ENCODE assay signal across 8 cellular contexts in the genomic region with DNA sequence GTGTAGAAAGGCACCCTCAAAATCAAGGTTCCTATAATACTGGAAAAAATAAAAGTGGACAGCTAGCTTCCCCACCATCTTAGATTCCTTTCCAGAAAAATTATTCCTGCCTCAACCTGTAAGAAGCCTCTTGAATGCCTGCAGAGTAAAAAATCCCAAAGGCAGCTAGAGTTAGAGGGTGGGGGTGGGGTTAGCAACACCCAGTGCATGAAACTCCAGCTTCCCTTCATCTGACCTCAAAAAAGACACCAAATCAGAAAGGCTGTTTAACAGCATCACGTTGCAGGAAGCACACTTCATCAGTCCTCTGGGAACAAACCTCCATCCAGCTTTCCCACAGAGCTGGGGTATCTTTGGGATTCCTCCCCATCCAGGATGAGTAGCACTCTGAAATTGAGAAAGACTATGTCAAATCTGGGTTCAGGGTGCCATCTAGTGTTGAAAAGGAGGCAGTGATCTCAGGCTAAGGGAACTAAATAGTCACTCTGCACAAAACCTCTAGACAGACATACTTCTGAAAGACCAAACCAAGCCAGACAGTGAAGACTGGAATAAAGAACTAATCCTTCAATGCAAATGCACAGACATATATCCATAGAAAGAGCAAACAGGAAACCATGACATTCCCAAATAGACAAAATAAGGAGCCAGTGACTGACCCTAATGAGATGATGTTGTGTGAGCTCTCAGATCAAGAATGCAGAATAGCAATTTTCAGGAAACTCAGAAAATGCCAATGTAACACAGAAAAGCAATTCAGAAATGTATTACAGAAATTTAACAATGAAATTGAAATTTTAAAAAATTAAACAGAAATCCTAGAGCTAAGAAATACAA.
DNase-seq lines count a peak whose midpoint lies in the region; ATAC-seq and TF ChIP-seq lines count a peak whose summit lies in the region.

No MANE protein-coding gene starts in this region.

- H3K9ac ChIP-seq in HCT116 (ENCODE audit: low read length), result no peak overlapping the region

- peaks cover 5% of the 10 kb centered on the region for H3K9me3 Mint-ChIP-seq in activated naive CD4-positive, alpha-beta T cell treated with anti-CD3 and anti-CD28 coated beads, Interleukin-2, amount 10 ng/mL, durations not matched to agents 7 days and 5 days

- TF ChIP-seq CTCF in HCT116 (IDR thresholded peaks at IDR 0.05 in 2 of 3, conservative IDR thresholded peaks at IDR 0.05 in 1 of 3; ENCODE audit: borderline replicate concordance in 1 of 3, insufficient read depth in 1 of 3, low read depth in 2 of 3, low read length in 2 of 3) (peak; percentile 54 to 63 (median 63); a peak in 5 of 6 replicates), right atrium auricular region (IDR thresholded peaks at IDR 0.05) (peak; percentile 31 to 62)

- H3K4me3 Mint-ChIP-seq in activated naive CD4-positive, alpha-beta T cell treated with anti-CD3 and anti-CD28 coated beads, Interleukin-2, amount 10 ng/mL, durations not matched to agents 7 days and 5 days, result no peak overlapping the region

- H3K4me3 ChIP-seq in HCT116 (replicated peaks in 1 of 2; ENCODE audit: low read depth in 1 of 2, low read length in 2 of 2), result no peak overlapping the region
- no peak overlapping the region for H3K4me3 ChIP-seq in right atrium auricular region

- no peak overlapping the region for H3K27ac Mint-ChIP-seq in activated naive CD4-positive, alpha-beta T cell treated with anti-CD3 and anti-CD28 coated beads, Interleukin-2, amount 10 ng/mL, durations not matched to agents 7 days and 5 days

- POLR2A ChIA-PET in HCT116 (lab: Charles Lee), result interaction anchor here (0.6 kb wide), 1 partner anchor 229 kb away, joined by 3 read pairs; no protein-coding TSS in a partner anchor

- intact Hi-C loops in HCT116 (cut with micrococcal nuclease), result loop anchor here (5.0 kb wide), 1 partner anchor 635 kb away; no protein-coding TSS in a partner anchor

- no peaks in the 10 kb centered on the region for H4K20me1 ChIP-seq in HCT116 (ENCODE audit: insufficient read depth)

- no peaks in the 10 kb centered on the region for H3K27me3 Mint-ChIP-seq in activated naive CD4-positive, alpha-beta T cell treated with anti-CD3 and anti-CD28 coated beads, Interleukin-2, amount 10 ng/mL, durations not matched to agents 7 days and 5 days

- no peak overlapping the region for H2AFZ ChIP-seq in HCT116 (ENCODE audit: low read depth, low read length, poor library complexity, severe bottlenecking)

- TF ChIP-seq POLR2A in HCT116 (IDR thresholded peaks at IDR 0.05; ENCODE audit: borderline replicate concordance, extremely low read depth, insufficient read depth, insufficient read length), result no peak

- no peaks in the 10 kb centered on the region for H3K36me3 ChIP-seq in HCT116 (ENCODE audit: control insufficient read depth in 1 of 2, insufficient read depth in 2 of 2, low read length in 2 of 2)
- no peaks in the 10 kb centered on the region for H3K36me3 ChIP-seq in right atrium auricular region

- no peaks in the 10 kb centered on the region for H3K9me2 ChIP-seq in HCT116 (ENCODE audit: insufficient read depth)

- peaks cover 3% of the 10 kb centered on the region for H3K4me1 Mint-ChIP-seq in activated naive CD4-positive, alpha-beta T cell treated with anti-CD3 and anti-CD28 coated beads, Interleukin-2, amount 10 ng/mL, durations not matched to agents 7 days and 5 days

- ATAC-seq in HCT116, result peak; percentile 72
- no peak for ATAC-seq in GM21423 (IDR thresholded peaks at IDR 0.05; ENCODE audit: unreplicated experiment)

- H3K27me3 ChIP-seq in HCT116 (ENCODE audit: insufficient read depth, low read length), result no peaks in the 10 kb centered on the region
- no peaks in the 10 kb centered on the region for H3K27me3 ChIP-seq in right atrium auricular region

- CTCF ChIA-PET in activated naive CD4-positive, alpha-beta T cell treated with anti-CD3 and anti-CD28 coated beads, Interleukin-2, amount 10 ng/mL, durations not matched to agents 7 days and 5 days (lab: Charles Lee), result interaction anchor here (0.7 to 1.4 kb wide), 4 partner anchors 11 to 484 kb away, joined by 3 read pairs; no protein-coding TSS in a partner anchor
- CTCF ChIA-PET in HCT116 (lab: Charles Lee), result interaction anchor here (0.9 to 1.6 kb wide), 4 partner anchors 10 to 437 kb away, joined by 3 to 6 read pairs (median 4); no protein-coding TSS in a partner anchor

- H3K4me1 ChIP-seq in HCT116 (ENCODE audit: control insufficient read depth in 1 of 2, insufficient read depth in 2 of 2, low read length in 2 of 2) (no peaks in the 10 kb centered on the region), right atrium auricular region (no peaks in the 10 kb centered on the region)

- H3K36me3 Mint-ChIP-seq in activated naive CD4-positive, alpha-beta T cell treated with anti-CD3 and anti-CD28 coated beads, Interleukin-2, amount 10 ng/mL, durations not matched to agents 7 days and 5 days, result peaks cover 8% of the 10 kb centered on the region

- no peak overlapping the region for H3K4me2 ChIP-seq in HCT116 (ENCODE audit: low read length)

- RAD21 ChIA-PET in HCT116 (lab: Charles Lee; ENCODE audit: low non-redundant PET in 1 of 2, low total read pairs in 2 of 2, uncharacterized antibody in 2 of 2, unreplicated experiment in 2 of 2), result interaction anchor here in 1 of 2 experiments (0.6 kb wide), 2 partner anchors 57 to 289 kb away, joined by 3 read pairs; no protein-coding TSS in a partner anchor

- BruUV-seq in HCT116 (replicated peaks; lab: Mats Ljungman, UMichigan), result no TSS peak

- H3K9me3 ChIP-seq in HCT116 (ENCODE audit: control insufficient read depth in 1 of 2, insufficient read depth in 1 of 2, low read depth in 1 of 2, low read length in 2 of 2) (no peaks in the 10 kb centered on the region), right atrium auricular region (peaks cover 0 to 30% of the 10 kb centered on the region in 2 donors)

- H3K79me2 ChIP-seq in HCT116 (ENCODE audit: insufficient read depth, low read length), result no peaks in the 10 kb centered on the region

- H3K27ac ChIP-seq in HCT116 (ENCODE audit: low read depth, low read length) (no peak overlapping the region), right atrium auricular region (no peak overlapping the region)

- TF ChIP-seq RAD21 in HCT116 (IDR thresholded peaks at IDR 0.05; ENCODE audit: low read depth), result peak; percentile 63

- DNase-seq in activated naive CD4-positive, alpha-beta T cell treated with anti-CD3 and anti-CD28 coated beads, Interleukin-2, amount 10 ng/mL, durations not matched to agents 7 days and 5 days, result peak; percentile 25
- no peak for DNase-seq in activated naive CD4-positive, alpha-beta T cell (lab: John Stamatoyannopoulos, UW)
- DNase-seq in HCT116 (ENCODE audit: low read depth, low spot score) (peak; percentile 3), NCI-H146 treated with DMSO at 0.1 percent for 48 hours (lab: John Stamatoyannopoulos, UW; ENCODE audit: unreplicated experiment) (peak; percentile 0), right atrium auricular region (ENCODE audit: low spot score) (no peak), superior temporal gyrus (ENCODE audit: extremely low spot score) (peak; percentile 7)
- DNase-seq in activated T-cell treated with anti-CD3 and anti-CD28 coated beads, Interleukin-2, amount 50 U/mL, for 1 hour, result peak; percentile 16

TF ChIP-seq in HCT116, 20 proteins besides CTCF, POLR2A, EP300 and RAD21 (continues in another document):
- TF ChIP-seq POLR2AphosphoS5 (IDR thresholded peaks at IDR 0.05; ENCODE audit: low read depth, low read length) (no peak), SP1 (IDR thresholded peaks at IDR 0.05; ENCODE audit: low read depth) (no peak), SIN3A (IDR thresholded peaks at IDR 0.05; ENCODE audit: low read depth) (no peak), ZFX (IDR thresholded peaks at IDR 0.05) (no peak), JUND (IDR thresholded peaks at IDR 0.05) (no peak), ELF1 (IDR thresholded peaks at IDR 0.05; ENCODE audit: borderline replicate concordance, low read depth) (no peak), CBX3 (IDR thresholded peaks at IDR 0.05; ENCODE audit: low read depth) (no peak), EZH2phosphoT487 (IDR thresholded peaks at IDR 0.05; ENCODE audit: borderline replicate concordance) (no peak), YY1 (IDR thresholded peaks at IDR 0.05; ENCODE audit: extremely low read depth, insufficient replicate concordance, low read depth, low read length) (no peak), FOSL1 (IDR thresholded peaks at IDR 0.05; ENCODE audit: low read depth) (no peak), EZH2 (IDR thresholded peaks at IDR 0.05) (no peak), ZNF274 (IDR thresholded peaks at IDR 0.05; ENCODE audit: low read depth, low read length) (no peak), EGR1 (IDR thresholded peaks at IDR 0.05; ENCODE audit: low read depth) (no peak)
- TF ChIP-seq, protein P1, sequence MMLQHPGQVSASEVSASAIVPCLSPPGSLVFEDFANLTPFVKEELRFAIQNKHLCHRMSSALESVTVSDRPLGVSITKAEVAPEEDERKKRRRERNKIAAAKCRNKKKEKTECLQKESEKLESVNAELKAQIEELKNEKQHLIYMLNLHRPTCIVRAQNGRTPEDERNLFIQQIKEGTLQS (IDR thresholded peaks at IDR 0.05), result no peak
- TF ChIP-seq, protein P2, sequence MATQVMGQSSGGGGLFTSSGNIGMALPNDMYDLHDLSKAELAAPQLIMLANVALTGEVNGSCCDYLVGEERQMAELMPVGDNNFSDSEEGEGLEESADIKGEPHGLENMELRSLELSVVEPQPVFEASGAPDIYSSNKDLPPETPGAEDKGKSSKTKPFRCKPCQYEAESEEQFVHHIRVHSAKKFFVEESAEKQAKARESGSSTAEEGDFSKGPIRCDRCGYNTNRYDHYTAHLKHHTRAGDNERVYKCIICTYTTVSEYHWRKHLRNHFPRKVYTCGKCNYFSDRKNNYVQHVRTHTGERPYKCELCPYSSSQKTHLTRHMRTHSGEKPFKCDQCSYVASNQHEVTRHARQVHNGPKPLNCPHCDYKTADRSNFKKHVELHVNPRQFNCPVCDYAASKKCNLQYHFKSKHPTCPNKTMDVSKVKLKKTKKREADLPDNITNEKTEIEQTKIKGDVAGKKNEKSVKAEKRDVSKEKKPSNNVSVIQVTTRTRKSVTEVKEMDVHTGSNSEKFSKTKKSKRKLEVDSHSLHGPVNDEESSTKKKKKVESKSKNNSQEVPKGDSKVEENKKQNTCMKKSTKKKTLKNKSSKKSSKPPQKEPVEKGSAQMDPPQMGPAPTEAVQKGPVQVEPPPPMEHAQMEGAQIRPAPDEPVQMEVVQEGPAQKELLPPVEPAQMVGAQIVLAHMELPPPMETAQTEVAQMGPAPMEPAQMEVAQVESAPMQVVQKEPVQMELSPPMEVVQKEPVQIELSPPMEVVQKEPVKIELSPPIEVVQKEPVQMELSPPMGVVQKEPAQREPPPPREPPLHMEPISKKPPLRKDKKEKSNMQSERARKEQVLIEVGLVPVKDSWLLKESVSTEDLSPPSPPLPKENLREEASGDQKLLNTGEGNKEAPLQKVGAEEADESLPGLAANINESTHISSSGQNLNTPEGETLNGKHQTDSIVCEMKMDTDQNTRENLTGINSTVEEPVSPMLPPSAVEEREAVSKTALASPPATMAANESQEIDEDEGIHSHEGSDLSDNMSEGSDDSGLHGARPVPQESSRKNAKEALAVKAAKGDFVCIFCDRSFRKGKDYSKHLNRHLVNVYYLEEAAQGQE (IDR thresholded peaks at IDR 0.05; ENCODE audit: low read depth), result no peak

Comparison
In these comparisons a context has a peak if more than half of its experiments do, and no peak if none do; other contexts are left out.
1. DNase-seq: peak in activated naive CD4-positive, alpha-beta T cell treated with anti-CD3 and anti-CD28 coated beads, Interleukin-2, amount 10 ng/mL, durations not matched to agents 7 days and 5 days (single experiment), HCT116 (single experiment), NCI-H146 treated with DMSO at 0.1 percent for 48 hours (single experiment), activated T-cell treated with anti-CD3 and anti-CD28 coated beads, Interleukin-2, amount 50 U/mL, for 1 hour (single experiment) and superior temporal gyrus (single experiment); none in activated naive CD4-positive, alpha-beta T cell (0 of 4) and right atrium auricular region (single experiment).